15 cellular contexts compared by ENCODE assay signal in the genomic region with DNA sequence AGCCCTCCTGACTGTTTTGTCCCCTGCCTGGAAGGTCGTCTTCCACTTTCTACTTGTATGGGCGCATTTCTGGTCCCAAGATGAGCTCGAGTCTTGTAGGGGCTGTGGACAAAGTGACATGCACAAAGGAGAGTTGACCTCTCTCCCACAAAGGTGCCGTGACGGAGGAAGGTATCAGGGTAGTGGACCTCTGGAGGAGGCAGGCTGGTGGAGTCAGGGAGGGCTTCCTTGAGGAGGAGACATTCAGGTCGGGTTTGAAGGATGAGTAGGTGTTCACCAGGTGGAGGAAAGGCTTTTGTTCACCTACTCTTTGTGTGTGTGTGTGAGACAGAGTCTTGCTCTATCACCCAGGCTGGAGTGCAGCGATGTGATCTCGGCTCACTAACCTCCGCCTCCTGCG. TPM values are rescaled to one million over a fixed set of nuclear protein-coding genes. Genes with fewer than 3 reads are reported as not detected.
A peak's percentile ranks its signal among the peaks of the same experiment; 100 is the strongest.
DNase-seq lines count a peak whose midpoint lies in the region; FAIRE-seq and TF ChIP-seq lines count a peak whose summit lies in the region.
"Had no signal": no experiment of that assay in that cellular context is flagged by ENCODE, and none has a peak within 500 bp of the region (broad histone marks: within the 10 kb centered on the region; RNA-seq: fewer than 3 reads in every experiment).

No MANE protein-coding gene starts in this region.

- BruUV-seq in endothelial cell of umbilical vein (replicated peaks; lab: Mats Ljungman, UMichigan) = no TSS peak

- intact Hi-C loops in endothelial cell of umbilical vein (cut with micrococcal nuclease) = no loop called here

- H3K27me3 ChIP-seq in SK-N-SH (ENCODE audit: insufficient read depth) (no peaks in the 10 kb centered on the region), endothelial cell of umbilical vein (ENCODE audit: control insufficient read depth in 2 of 2, insufficient read depth in 2 of 2, low read length in 2 of 2) (no peaks in the 10 kb centered on the region), SJCRH30 (no peaks in the 10 kb centered on the region)
- no peaks in the 10 kb centered on the region for H3K27me3 ChIP-seq in effector memory CD4-positive, alpha-beta T cell (replicated peaks; ENCODE audit: control insufficient read depth, insufficient read depth, low read length, poor library complexity, severe bottlenecking)
- H3K27me3 ChIP-seq: pancreas had no signal

- dilution Hi-C loops in endothelial cell of umbilical vein (cut with MboI; ENCODE audit: extremely low pct_ligation_motif_present, low sequenced_read_pairs) = no loop called here

- H2AFZ ChIP-seq in SK-N-SH (ENCODE audit: low read depth) (no peak overlapping the region), endothelial cell of umbilical vein (ENCODE audit: low read depth, low read length) (no peak overlapping the region)

- no peak for TF ChIP-seq RAD21 in SK-N-SH (IDR thresholded peaks at IDR 0.05; ENCODE audit: low read length)

- no peaks in the 10 kb centered on the region for H3K27me3 Mint-ChIP-seq in activated T-cell treated with anti-CD3 and anti-CD28 coated beads, Interleukin-2, amount 50 U/mL, for 24 hours
- no peaks in the 10 kb centered on the region for H3K27me3 Mint-ChIP-seq in progenitor cell of endocrine pancreas

- H3K27ac Mint-ChIP-seq in activated T-cell treated with anti-CD3 and anti-CD28 coated beads, Interleukin-2, amount 50 U/mL, for 24 hours = peak overlapping the region; percentile 86
- H3K27ac Mint-ChIP-seq in progenitor cell of endocrine pancreas = peak overlapping the region; percentile 94

- H3K9me2 ChIP-seq in SK-N-SH = no peaks in the 10 kb centered on the region

- peaks cover 50% of the 10 kb centered on the region for H3K36me3 Mint-ChIP-seq in activated T-cell treated with anti-CD3 and anti-CD28 coated beads, Interleukin-2, amount 50 U/mL, for 24 hours (ENCODE audit: low read depth)
- H3K36me3 Mint-ChIP-seq in progenitor cell of endocrine pancreas (ENCODE audit: insufficient read depth) = peaks cover 28% of the 10 kb centered on the region

- peaks cover 4% of the 10 kb centered on the region for H3F3A ChIP-seq in SK-N-SH (replicated peaks; ENCODE audit: insufficient read depth)

- peaks cover 5 to 20% of the 10 kb centered on the region in 2 experiments; a peak in 3 of 4 replicates for H3K4me1 ChIP-seq in SK-N-SH (ENCODE audit: control insufficient read depth in 1 of 2, insufficient read depth in 2 of 2, low read depth in 1 of 2, low read length in 1 of 2)
- H3K4me1 ChIP-seq in endothelial cell of umbilical vein (ENCODE audit: control insufficient read depth, extremely low read depth, insufficient read depth, low read length) = peaks cover 8% of the 10 kb centered on the region
- no peaks in the 10 kb centered on the region for H3K4me1 ChIP-seq in SJCRH30
- peaks cover 13% of the 10 kb centered on the region for H3K4me1 ChIP-seq in effector memory CD4-positive, alpha-beta T cell (ENCODE audit: control insufficient read depth, insufficient read depth, low read length, poor library complexity, severe bottlenecking)

- no peaks in the 10 kb centered on the region for H3K9me3 ChIP-seq in SK-N-SH
- H3K9me3 ChIP-seq in endothelial cell of umbilical vein (replicated peaks; ENCODE audit: control insufficient read depth, insufficient read depth, low read length) = no peaks in the 10 kb centered on the region
- no peaks in the 10 kb centered on the region for H3K9me3 ChIP-seq in SJCRH30 (replicated peaks)
- H3K9me3 ChIP-seq in effector memory CD4-positive, alpha-beta T cell (ENCODE audit: control insufficient read depth, low read length) = no peaks in the 10 kb centered on the region
- H3K9me3 ChIP-seq: pancreas had no signal

- no peak for FAIRE-seq in endothelial cell of umbilical vein (lab: Jason Lieb, UNC)
- FAIRE-seq: H54, pancreas had no signal

- peak overlapping the region; percentile 83 for H3K4me3 Mint-ChIP-seq in activated T-cell treated with anti-CD3 and anti-CD28 coated beads, Interleukin-2, amount 50 U/mL, for 24 hours
- peak overlapping the region; percentile 92 for H3K4me3 Mint-ChIP-seq in progenitor cell of endocrine pancreas (ENCODE audit: low read depth)

- DNase-seq in activated T-cell treated with anti-CD3 and anti-CD28 coated beads, Interleukin-2, amount 50 U/mL, for 24 hours = no peak
- DNase-seq in activated T-cell treated with anti-CD3 and anti-CD28 coated beads, Interleukin-2, amount 50 U/mL, for 1 hour = no peak
- DNase-seq in SK-N-SH (no peak), endothelial cell of umbilical vein (ENCODE audit: low read depth, low spot score) (no peak), progenitor cell of endocrine pancreas (ENCODE audit: low spot score, unreplicated experiment) (no peak), SJCRH30 (no peak)
- DNase-seq in effector memory CD4-positive, alpha-beta T cell = no peak
- DNase-seq in activated CD8-positive, alpha-beta memory T cell treated with anti-CD3 and anti-CD28 coated beads, Interleukin-2, amount 50 U/mL, for 4 hours = no peak
- DNase-seq: central memory CD4-positive, alpha-beta T cell; kidney glomerular epithelial cell; NCI-H2081 treated with DMSO at 0.1 percent for 48 hours; NK-92 treated with Interleukin-12 subunit alpha and Interleukin-12 subunit beta, amount 100 ng/mL, for 24 hours; stimulated activated CD4-positive, alpha-beta T cell treated with anti-CD3 and anti-CD28 coated beads, Interleukin-4, amount 100 ng/mL, for 4 hours had no signal

- H3K27ac ChIP-seq in SK-N-SH (ENCODE audit: low read depth in 2 of 2, low read length in 1 of 2) (no peak overlapping the region), endothelial cell of umbilical vein (ENCODE audit: insufficient read depth, low read depth, low read length) (no peak overlapping the region), SJCRH30 (no peak overlapping the region)
- no peak overlapping the region for H3K27ac ChIP-seq in effector memory CD4-positive, alpha-beta T cell (ENCODE audit: insufficient read depth, low read length, poor library complexity, severe bottlenecking)
- H3K27ac ChIP-seq: pancreas had no signal

- TF ChIP-seq EP300 in SK-N-SH (IDR thresholded peaks at IDR 0.05; ENCODE audit: borderline replicate concordance in 1 of 2, low read depth in 1 of 2, low read length in 1 of 2) = no peak

- TF ChIP-seq CTCF in SK-N-SH (IDR thresholded peaks at IDR 0.05) (no peak), endothelial cell of umbilical vein (IDR thresholded peaks at IDR 0.05; ENCODE audit: extremely low read depth in 1 of 2, insufficient read depth in 1 of 2, low read depth in 1 of 2, low read length in 2 of 2) (no peak), progenitor cell of endocrine pancreas (IDR thresholded peaks at IDR 0.05; ENCODE audit: unreplicated experiment) (no peak)

- peaks cover 20% of the 10 kb centered on the region for H3K4me1 Mint-ChIP-seq in activated T-cell treated with anti-CD3 and anti-CD28 coated beads, Interleukin-2, amount 50 U/mL, for 24 hours (ENCODE audit: low read depth)
- peaks cover 7% of the 10 kb centered on the region for H3K4me1 Mint-ChIP-seq in progenitor cell of endocrine pancreas (ENCODE audit: low read depth)

- H3K9ac ChIP-seq in SK-N-SH = no peak overlapping the region
- no peak overlapping the region for H3K9ac ChIP-seq in endothelial cell of umbilical vein (replicated peaks; ENCODE audit: extremely low read depth, insufficient read depth, low read length)

- H3K4me2 ChIP-seq in SK-N-SH (peak overlapping the region; percentile 92), endothelial cell of umbilical vein (ENCODE audit: insufficient read depth, low read length) (peak overlapping the region; percentile 86)

- H3K36me3 ChIP-seq in SK-N-SH (replicated peaks in 1 of 2; ENCODE audit: control insufficient read depth in 1 of 2, insufficient read depth in 2 of 2, low read length in 1 of 2) (peaks cover 44 to 49% of the 10 kb centered on the region in 2 experiments), endothelial cell of umbilical vein (ENCODE audit: control insufficient read depth in 2 of 2, extremely low read depth in 1 of 2, insufficient read depth in 2 of 2, low read length in 2 of 2) (peaks cover 25 to 49% of the 10 kb centered on the region in 2 experiments), SJCRH30 (peaks cover 36% of the 10 kb centered on the region)
- peaks cover 52% of the 10 kb centered on the region for H3K36me3 ChIP-seq in effector memory CD4-positive, alpha-beta T cell (ENCODE audit: control insufficient read depth, insufficient read depth, low read length)

- peak overlapping the region in 1 of 2 experiments; percentile 86; a peak in 1 of 4 replicates for H3K4me3 ChIP-seq in SK-N-SH (ENCODE audit: low read depth in 2 of 2, low read length in 1 of 2)
- H3K4me3 ChIP-seq in endothelial cell of umbilical vein (replicated peaks in 1 of 3; ENCODE audit: insufficient read depth in 1 of 3, low read depth in 1 of 3, low read length in 3 of 3) = no peak overlapping the region
- no peak overlapping the region for H3K4me3 ChIP-seq in SJCRH30
- no peak overlapping the region for H3K4me3 ChIP-seq in effector memory CD4-positive, alpha-beta T cell (ENCODE audit: insufficient read depth, low read depth, low read length, poor library complexity, severe bottlenecking)

- CTCF ChIA-PET in SK-N-SH (lab: Yijun Ruan, JAX) (interaction anchor here (0.9 to 2.0 kb wide), 4 partner anchors 19 to 114 kb away, joined by 3 to 9 read pairs (median 8); a partner anchor contains a TSS), endothelial cell of umbilical vein (lab: Charles Lee) (interaction anchor here (1.4 kb wide), 1 partner anchor 19 kb away, joined by 9 read pairs; no protein-coding TSS in a partner anchor)

- POLR2A ChIA-PET in SK-N-SH (lab: Yijun Ruan, JAX) = interaction anchor here (1.3 kb wide), 1 partner anchor 9 kb away, joined by 5 read pairs; no protein-coding TSS in a partner anchor
- POLR2A ChIA-PET in endothelial cell of umbilical vein (lab: Charles Lee) = interaction anchor here (1.2 kb wide), 1 partner anchor 8 kb away, joined by 3 read pairs; no protein-coding TSS in a partner anchor

- peaks cover 40% of the 10 kb centered on the region for H4K20me1 ChIP-seq in SK-N-SH (ENCODE audit: insufficient read depth)
- H4K20me1 ChIP-seq in endothelial cell of umbilical vein (replicated peaks; ENCODE audit: control insufficient read depth, extremely low read depth, insufficient read depth, low read length) = no peaks in the 10 kb centered on the region

- no peaks in the 10 kb centered on the region for H3K9me1 ChIP-seq in endothelial cell of umbilical vein (replicated peaks; ENCODE audit: control insufficient read depth, extremely low read depth, insufficient read depth, low read length)

- H3K9me3 Mint-ChIP-seq in activated T-cell treated with anti-CD3 and anti-CD28 coated beads, Interleukin-2, amount 50 U/mL, for 24 hours = no peaks in the 10 kb centered on the region
- H3K9me3 Mint-ChIP-seq in progenitor cell of endocrine pancreas (ENCODE audit: low read depth) = no peaks in the 10 kb centered on the region

- WGBS in SK-N-SH (ENCODE audit: low lambda C conversion rate) = 88% methylated on average over 9 of the region's 10 CpGs

- H3K79me2 ChIP-seq in SK-N-SH (ENCODE audit: insufficient read depth) = peaks cover 38% of the 10 kb centered on the region
- peaks cover 22% of the 10 kb centered on the region for H3K79me2 ChIP-seq in endothelial cell of umbilical vein (ENCODE audit: control insufficient read depth, insufficient read depth, low read length)

- TF ChIP-seq POLR2A in endothelial cell of umbilical vein (IDR thresholded peaks at IDR 0.05; ENCODE audit: low read depth, low read length) = no peak

RNA-seq across cellular contexts. Expression of a gene that starts 1.7 kb away (rescaled TPM):
- 69.5 and 77.6 TPM in 2 replicates for polyA plus RNA-seq in SK-N-SH (2012; rRNA removed)
- polyA plus RNA-seq in SK-N-SH (2012; cell fraction: cytosol; rRNA removed) = 42.6 and 43.6 TPM in 2 replicates
- polyA plus RNA-seq in SK-N-SH (2012; cell fraction: nucleus; rRNA removed) = 308 and 364 TPM in 2 replicates
- 119 and 125 TPM in 2 replicates for total RNA-seq in endothelial cell of umbilical vein
- 98.4 and 98.6 TPM in 2 replicates for polyA plus RNA-seq in endothelial cell of umbilical vein
- 91.8 and 108 TPM in 2 replicates for polyA plus RNA-seq in endothelial cell of umbilical vein (2011; cell fraction: cytosol; rRNA removed)
- polyA plus RNA-seq in endothelial cell of umbilical vein (2011; cell fraction: nucleus; rRNA removed) = 309 and 317 TPM in 2 replicates
- polyA plus RNA-seq in endothelial cell of umbilical vein (2012) = 61.0 and 67.4 TPM in 2 replicates
- 85.6 and 95.7 TPM in 2 replicates for polyA minus RNA-seq in endothelial cell of umbilical vein
- 14.1 TPM for polyA minus RNA-seq in endothelial cell of umbilical vein (2011; cell fraction: cytosol; rRNA and poly(A)+ RNA removed)
- polyA minus RNA-seq in endothelial cell of umbilical vein (2011; cell fraction: nucleus; rRNA and poly(A)+ RNA removed) = 109 and 123 TPM in 2 replicates
- 248 TPM in 2 replicates for total RNA-seq in progenitor cell of endocrine pancreas
- total RNA-seq in SJCRH30 (2014; rRNA removed; shearing (Covaris generic)) = 25.0 and 29.0 TPM in 2 replicates

RNA-seq across cellular contexts. Expression of a gene that starts 15.5 kb away (rescaled TPM):
- 1.1 and 1.2 TPM in 2 replicates for polyA plus RNA-seq in SK-N-SH (2012; rRNA removed)
- polyA plus RNA-seq in SK-N-SH (2012; cell fraction: cytosol; rRNA removed) = 0.54 and 0.93 TPM in 2 replicates
- 6.1 and 7.2 TPM in 2 replicates for polyA plus RNA-seq in SK-N-SH (2012; cell fraction: nucleus; rRNA removed)
- total RNA-seq in endothelial cell of umbilical vein = 0.92 and 1.4 TPM in 2 replicates
- polyA plus RNA-seq in endothelial cell of umbilical vein = 0.26 and 0.32 TPM in 2 replicates
- polyA plus RNA-seq in endothelial cell of umbilical vein (2011; cell fraction: cytosol; rRNA removed) = 0.20 and 0.22 TPM in 2 replicates
- polyA plus RNA-seq in endothelial cell of umbilical vein (2011; cell fraction: nucleus; rRNA removed) = 1.5 and 1.7 TPM in 2 replicates
- 0.27 and 0.33 TPM in 2 replicates for polyA plus RNA-seq in endothelial cell of umbilical vein (2012)
- 0.62 and 0.80 TPM in 2 replicates for polyA minus RNA-seq in endothelial cell of umbilical vein
- polyA minus RNA-seq in endothelial cell of umbilical vein (2011; cell fraction: cytosol; rRNA and poly(A)+ RNA removed) = 1.7 TPM
- 1.3 and 1.7 TPM in 2 replicates for polyA minus RNA-seq in endothelial cell of umbilical vein (2011; cell fraction: nucleus; rRNA and poly(A)+ RNA removed)
- 2.0 TPM in 2 replicates for total RNA-seq in progenitor cell of endocrine pancreas
- 0.41 and 0.57 TPM in 2 replicates for total RNA-seq in SJCRH30 (2014; rRNA removed; shearing (Covaris generic))

RNA-seq across cellular contexts. Expression of a gene that starts 25.1 kb away (rescaled TPM):
- polyA plus RNA-seq in SK-N-SH (2012; rRNA removed) (34.1 and 36.6 TPM in 2 replicates), endothelial cell of umbilical vein (26.3 and 26.8 TPM in 2 replicates)
- polyA plus RNA-seq in SK-N-SH (2012; cell fraction: cytosol; rRNA removed) = 23.8 and 30.6 TPM in 2 replicates
- polyA plus RNA-seq in SK-N-SH (2012; cell fraction: nucleus; rRNA removed) = 29.1 and 29.6 TPM in 2 replicates
- total RNA-seq in endothelial cell of umbilical vein (52.7 and 52.8 TPM in 2 replicates), progenitor cell of endocrine pancreas (35.7 and 35.9 TPM in 2 replicates)
- 24.3 and 29.0 TPM in 2 replicates for polyA plus RNA-seq in endothelial cell of umbilical vein (2011; cell fraction: cytosol; rRNA removed)
- 18.1 and 25.8 TPM in 2 replicates for polyA plus RNA-seq in endothelial cell of umbilical vein (2011; cell fraction: nucleus; rRNA removed)
- polyA plus RNA-seq in endothelial cell of umbilical vein (2012) = 30.6 and 31.3 TPM in 2 replicates
- 12.5 and 21.5 TPM in 2 replicates for polyA minus RNA-seq in endothelial cell of umbilical vein
- 36.8 TPM for polyA minus RNA-seq in endothelial cell of umbilical vein (2011; cell fraction: cytosol; rRNA and poly(A)+ RNA removed)
- polyA minus RNA-seq in endothelial cell of umbilical vein (2011; cell fraction: nucleus; rRNA and poly(A)+ RNA removed) = 9.3 and 11.5 TPM in 2 replicates
- 40.4 and 44.6 TPM in 2 replicates for total RNA-seq in SJCRH30 (2014; rRNA removed; shearing (Covaris generic))

RNA-seq across cellular contexts. Expression of a gene that starts 40.8 kb away (rescaled TPM):
- polyA plus RNA-seq in SK-N-SH (2012; rRNA removed) (2.0 and 3.2 TPM in 2 replicates), endothelial cell of umbilical vein (0.05 and 0.14 TPM in 2 replicates)
- polyA plus RNA-seq in SK-N-SH (2012; cell fraction: cytosol; rRNA removed) = 1.0 and 2.3 TPM in 2 replicates
- polyA plus RNA-seq in SK-N-SH (2012; cell fraction: nucleus; rRNA removed) = 10.9 and 13.2 TPM in 2 replicates
- total RNA-seq in endothelial cell of umbilical vein (0.11 TPM in 1 of 2 replicates, not detected in the other), progenitor cell of endocrine pancreas (11.4 and 12.7 TPM in 2 replicates)
- 0.01 TPM in 1 of 2 replicates, not detected in the other for polyA plus RNA-seq in endothelial cell of umbilical vein (2011; cell fraction: cytosol; rRNA removed)
- 0.04 TPM in 1 of 2 replicates, not detected in the other for polyA plus RNA-seq in endothelial cell of umbilical vein (2011; cell fraction: nucleus; rRNA removed)
- 0.16 and 0.35 TPM in 2 replicates for polyA plus RNA-seq in endothelial cell of umbilical vein (2012)
- polyA minus RNA-seq in endothelial cell of umbilical vein = not detected in 2 replicates
- 0.51 TPM for polyA minus RNA-seq in endothelial cell of umbilical vein (2011; cell fraction: cytosol; rRNA and poly(A)+ RNA removed)
- polyA minus RNA-seq in endothelial cell of umbilical vein (2011; cell fraction: nucleus; rRNA and poly(A)+ RNA removed) = 0.24 TPM in 1 of 2 replicates, not detected in the other
- total RNA-seq in SJCRH30 (2014; rRNA removed; shearing (Covaris generic)) = not detected in 2 replicates
